In the genomic region with DNA sequence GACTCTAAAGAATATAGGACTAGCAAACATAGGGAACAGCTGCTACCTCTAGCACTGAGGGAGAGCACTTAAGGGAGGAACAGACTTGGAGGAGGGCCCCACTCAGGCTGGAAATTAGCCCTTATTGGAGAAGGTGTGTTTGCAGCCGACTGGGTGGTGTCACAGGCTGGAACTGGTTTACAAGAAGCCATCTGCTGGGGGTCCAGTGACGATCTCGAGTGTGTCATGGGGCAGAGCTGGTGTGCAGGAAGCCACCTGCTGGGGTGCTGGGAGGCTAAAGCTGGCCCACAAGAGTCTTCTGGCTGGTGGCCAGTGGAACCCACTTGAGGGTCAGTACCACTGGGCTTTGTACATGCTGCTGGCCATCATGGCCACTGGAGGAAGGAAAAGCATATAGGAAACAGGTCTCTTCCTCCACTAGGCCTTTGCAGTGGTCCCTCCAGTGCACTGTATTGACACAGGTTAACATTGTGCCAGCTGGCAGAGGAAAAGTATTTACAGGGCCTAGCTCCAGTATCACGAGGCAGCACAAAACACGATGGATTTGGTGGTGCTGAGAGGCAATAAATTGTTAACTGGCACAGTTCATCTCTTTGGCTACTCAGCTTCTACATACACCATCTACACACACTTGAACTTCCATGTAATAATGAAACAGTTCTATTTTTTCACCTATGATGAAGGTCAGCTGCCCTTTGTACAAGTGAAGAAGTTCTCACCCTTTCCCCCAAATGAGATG, we compare ENCODE assay signal across 10 cellular contexts. TPM values are rescaled to one million over a fixed set of nuclear protein-coding genes. Genes with fewer than 3 reads are reported as not detected.
DNase-seq lines count a peak whose midpoint lies in the region; ATAC-seq and TF ChIP-seq lines count a peak whose summit lies in the region.
"Had no signal": no experiment of that assay in that cellular context is flagged by ENCODE, and none has a peak within 500 bp of the region (broad histone marks: within the 10 kb centered on the region; RNA-seq: fewer than 3 reads in every experiment).

No MANE protein-coding gene starts in this region.

- peaks cover 24% of the 10 kb centered on the region for H3K4me1 ChIP-seq in foreskin keratinocyte
- H3K4me1 ChIP-seq in transverse colon: peaks cover 0 to 21% (median 6%) of the 10 kb centered on the region in 4 donors

- H3K27ac ChIP-seq in foreskin keratinocyte (peak overlapping the region; percentile 59), transverse colon (peak overlapping the region; percentile 8 to 65 (median 48)), caudate nucleus (ENCODE audit: low read depth, low read length) (no peak overlapping the region)

- TF ChIP-seq CTCF in foreskin keratinocyte (conservative IDR thresholded peaks at IDR 0.05): no peak
- TF ChIP-seq CTCF in transverse colon (IDR thresholded peaks at IDR 0.05): no peak
- TF ChIP-seq CTCF in GM13976 (IDR thresholded peaks at IDR 0.05; ENCODE audit: borderline replicate concordance, control extremely low read depth, extremely low read depth, insufficient read depth, missing control alignments): no peak

- 58 to 65% methylated on average over 3 to 5 of the region's 5 CpGs for WGBS in transverse colon (ENCODE audit: low coverage in 1 of 2), 2 donors

- no peak for TF ChIP-seq EP300 in transverse colon (IDR thresholded peaks at IDR 0.05; ENCODE audit: low read depth)

- H3K9me3 Mint-ChIP-seq in activated CD4-positive, alpha-beta T cell treated with anti-CD3 and anti-CD28 coated beads, Interleukin-2, amount 10 ng/mL, durations not matched to agents 24 days and 14 days: peaks cover 13% of the 10 kb centered on the region
- no peaks in the 10 kb centered on the region for H3K9me3 Mint-ChIP-seq in activated CD4-positive, alpha-beta memory T cell treated with anti-CD3 and anti-CD28 coated beads for 36 hours

- no peaks in the 10 kb centered on the region for H3K9me3 ChIP-seq in transverse colon

- POLR2A ChIA-PET in activated CD4-positive, alpha-beta memory T cell treated with anti-CD3 and anti-CD28 coated beads for 36 hours (lab: Charles Lee): no interaction called here

- no peak for DNase-seq in activated CD4-positive, alpha-beta T cell treated with anti-CD3 and anti-CD28 coated beads, Interleukin-2, amount 10 ng/mL, durations not matched to agents 24 days and 14 days
- DNase-seq in activated CD4-positive, alpha-beta T cell treated with anti-CD3 and anti-CD28 coated beads for 1 hour: no peak
- peak; percentile 97 for DNase-seq in NCI-H510A treated with DMSO at 0.1 percent for 48 hours (lab: John Stamatoyannopoulos, UW)
- no peak for DNase-seq in foreskin keratinocyte
- DNase-seq in transverse colon: peak; percentile 22
- DNase-seq in activated CD4-positive, alpha-beta memory T cell treated with anti-CD3 and anti-CD28 coated beads for 36 hours: no peak
- DNase-seq in caudate nucleus (lab: John Stamatoyannopoulos, UW): no peak
- DNase-seq in GM13976 (ENCODE audit: low spot score): no peak
- DNase-seq: hypothalamus, NCI-H1930 had no signal

- H3K36me3 ChIP-seq in transverse colon: no peaks in the 10 kb centered on the region

- intact Hi-C loops in activated CD4-positive, alpha-beta T cell treated with anti-CD3 and anti-CD28 coated beads, Interleukin-2, amount 10 ng/mL, durations not matched to agents 24 days and 14 days (cut with micrococcal nuclease): no loop called here
- intact Hi-C loops in transverse colon (cut with DNase I; ENCODE audit: low total_unique reads): no loop called here
- intact Hi-C loops in activated CD4-positive, alpha-beta memory T cell treated with anti-CD3 and anti-CD28 coated beads for 36 hours (cut with micrococcal nuclease): no loop called here

- no peaks in the 10 kb centered on the region for H3K27me3 ChIP-seq in foreskin keratinocyte
- no peaks in the 10 kb centered on the region for H3K27me3 ChIP-seq in transverse colon

- peaks cover 3% of the 10 kb centered on the region for H3K27me3 Mint-ChIP-seq in activated CD4-positive, alpha-beta T cell treated with anti-CD3 and anti-CD28 coated beads, Interleukin-2, amount 10 ng/mL, durations not matched to agents 24 days and 14 days
- H3K27me3 Mint-ChIP-seq in activated CD4-positive, alpha-beta memory T cell treated with anti-CD3 and anti-CD28 coated beads for 36 hours: peaks cover 11% of the 10 kb centered on the region

- H3K4me3 ChIP-seq in transverse colon: no peak overlapping the region

- H3K4me1 Mint-ChIP-seq in activated CD4-positive, alpha-beta T cell treated with anti-CD3 and anti-CD28 coated beads, Interleukin-2, amount 10 ng/mL, durations not matched to agents 24 days and 14 days: peaks cover 16% of the 10 kb centered on the region
- H3K4me1 Mint-ChIP-seq in activated CD4-positive, alpha-beta memory T cell treated with anti-CD3 and anti-CD28 coated beads for 36 hours (ENCODE audit: low read depth): no peaks in the 10 kb centered on the region

- ATAC-seq in foreskin keratinocyte: no peak

- CTCF ChIA-PET in activated CD4-positive, alpha-beta memory T cell treated with anti-CD3 and anti-CD28 coated beads for 36 hours (lab: Charles Lee): no interaction called here

- no peak overlapping the region for H3K4me3 Mint-ChIP-seq in activated CD4-positive, alpha-beta T cell treated with anti-CD3 and anti-CD28 coated beads, Interleukin-2, amount 10 ng/mL, durations not matched to agents 24 days and 14 days
- H3K4me3 Mint-ChIP-seq in activated CD4-positive, alpha-beta memory T cell treated with anti-CD3 and anti-CD28 coated beads for 36 hours: no peak overlapping the region

- in situ Hi-C loops in transverse colon (cut with MboI; ENCODE audit: low pct_ligation_motif_present in 1 of 4, low pct_unique_long_range_greater_than_20kb in 1 of 4, low sequenced_read_pairs in 3 of 4) (no loop called here), GM13976 (cut with MboI; ENCODE audit: low sequenced_read_pairs, unreplicated experiment) (no loop called here)

- peak overlapping the region; percentile 26 for H3K27ac Mint-ChIP-seq in activated CD4-positive, alpha-beta T cell treated with anti-CD3 and anti-CD28 coated beads, Interleukin-2, amount 10 ng/mL, durations not matched to agents 24 days and 14 days
- H3K27ac Mint-ChIP-seq in activated CD4-positive, alpha-beta memory T cell treated with anti-CD3 and anti-CD28 coated beads for 36 hours: no peak overlapping the region

- H3K36me3 Mint-ChIP-seq in activated CD4-positive, alpha-beta T cell treated with anti-CD3 and anti-CD28 coated beads, Interleukin-2, amount 10 ng/mL, durations not matched to agents 24 days and 14 days (ENCODE audit: low read depth): peaks cover 10% of the 10 kb centered on the region
- peaks cover 2% of the 10 kb centered on the region for H3K36me3 Mint-ChIP-seq in activated CD4-positive, alpha-beta memory T cell treated with anti-CD3 and anti-CD28 coated beads for 36 hours

- TF ChIP-seq POLR2A in transverse colon (IDR thresholded peaks at IDR 0.05): no peak

RNA-seq across cellular contexts. Expression of a gene that starts 43.6 kb away (rescaled TPM):
- 17.9 and 19.1 TPM in 2 replicates for total RNA-seq in activated CD4-positive, alpha-beta T cell treated with anti-CD3 and anti-CD28 coated beads, Interleukin-2, amount 10 ng/mL, durations not matched to agents 24 days and 14 days
- total RNA-seq in foreskin keratinocyte (46.8 and 52.3 TPM in 2 replicates), transverse colon (10 to 100 TPM; 24.7 to 40.2 (median 33.8) TPM)
- 12.0 and 15.2 TPM in 2 replicates for polyA plus RNA-seq in foreskin keratinocyte
- total RNA-seq in activated CD4-positive, alpha-beta memory T cell treated with anti-CD3 and anti-CD28 coated beads for 36 hours: 1 to 10 TPM; 6.5 to 7.0 TPM

Comparison
In these comparisons a context has a peak if more than half of its experiments do, and no peak if none do; other contexts are left out.
1. DNase-seq: peak in NCI-H510A treated with DMSO at 0.1 percent for 48 hours (single experiment) and transverse colon (single experiment); none in activated CD4-positive, alpha-beta T cell treated with anti-CD3 and anti-CD28 coated beads, Interleukin-2, amount 10 ng/mL, durations not matched to agents 24 days and 14 days (single experiment), activated CD4-positive, alpha-beta T cell treated with anti-CD3 and anti-CD28 coated beads for 1 hour (single experiment), foreskin keratinocyte (0 of 2), activated CD4-positive, alpha-beta memory T cell treated with anti-CD3 and anti-CD28 coated beads for 36 hours (single experiment), caudate nucleus (0 of 61) and GM13976 (single experiment).